Comparison of ENCODE assay signal across 8 cellular contexts in genomic region chr6:113772961-113773360, GRCh38.
"Had no signal": no experiment of that assay in that cellular context is flagged by ENCODE, and none has a peak within 500 bp of the region (broad histone marks: within the 10 kb centered on the region; RNA-seq: fewer than 3 reads in every experiment).

No MANE protein-coding gene starts in this region.

- H3K9ac ChIP-seq: GM23248 had no signal

- ATAC-seq: HepG2 had no signal

- FAIRE-seq: H1, H54, HepG2 had no signal

- H2AFZ ChIP-seq: GM23248 had no signal

- H3K27ac ChIP-seq: GM23248, HL-60 had no signal

- H3K4me3 ChIP-seq: GM23248 had no signal

- DNase-seq: GM23248, H9, HCEC 1CT, KBM-7 had no signal
